8 cellular contexts compared by ENCODE assay signal in the genomic region with DNA sequence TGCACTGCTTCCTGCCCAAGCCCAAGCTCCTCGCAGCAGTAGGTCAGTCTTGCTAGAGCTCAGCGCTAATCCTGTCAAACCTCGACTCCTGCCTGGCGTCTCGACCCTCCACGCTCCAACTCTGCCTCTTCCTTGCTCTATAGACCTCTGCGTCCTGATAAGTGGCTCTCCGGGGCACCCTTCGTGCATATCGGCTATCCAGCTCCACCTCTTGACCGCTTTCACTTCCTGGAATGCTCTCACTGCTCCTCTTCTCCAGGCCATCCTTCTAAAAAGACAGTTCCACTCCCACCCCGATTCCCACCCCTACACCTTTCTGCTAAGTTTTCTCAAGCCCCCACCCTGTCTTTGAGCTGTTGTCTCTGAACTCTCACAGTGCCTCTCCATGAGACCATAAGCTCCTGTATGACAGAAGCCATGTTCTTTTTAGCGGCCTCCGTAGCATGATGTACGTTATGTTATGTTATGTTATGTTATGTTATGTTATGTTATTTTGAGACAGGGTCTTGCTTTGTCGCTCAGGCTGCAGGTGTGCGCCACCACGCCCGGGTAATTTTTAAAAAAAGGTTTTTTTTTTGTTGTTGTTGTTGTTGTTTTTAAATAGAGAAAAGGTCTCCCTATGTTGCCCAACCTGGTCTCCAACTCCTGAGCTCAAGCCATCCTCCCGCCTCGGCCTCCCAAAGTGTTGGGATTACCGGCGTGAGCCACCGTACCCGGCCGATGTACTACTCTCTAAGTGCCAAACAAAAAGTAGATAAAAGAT. TPM values are rescaled to one million over a fixed set of nuclear protein-coding genes. Genes with fewer than 3 reads are reported as not detected.
DNase-seq lines count a peak whose midpoint lies in the region; ATAC-seq and TF ChIP-seq lines count a peak whose summit lies in the region.

No MANE protein-coding gene starts in this region.

- CTCF ChIA-PET in activated CD8-positive, alpha-beta T cell treated with anti-CD3 and anti-CD28 coated beads for 36 hours (lab: Charles Lee): interaction anchor here (0.8 to 5.9 kb wide), 35 partner anchors 10 to 202 kb away, joined by 3 to 57 read pairs (median 10); a partner anchor contains a TSS

- H3K4me1 Mint-ChIP-seq in activated CD8-positive, alpha-beta T cell treated with anti-CD3 and anti-CD28 coated beads for 36 hours (ENCODE audit: low read depth): peaks cover 37% of the 10 kb centered on the region

- H3K36me3 ChIP-seq in Loucy (ENCODE audit: insufficient read depth, low read length): no peaks in the 10 kb centered on the region
- H3K36me3 ChIP-seq in heart left ventricle: peaks cover 0 to 28% (median 13%) of the 10 kb centered on the region in 9 donors
- peaks cover 0 to 24% of the 10 kb centered on the region in 2 donors for H3K36me3 ChIP-seq in psoas muscle (ENCODE audit: insufficient read depth in 1 of 2, low read depth in 1 of 2)

- H4K20me1 ChIP-seq in Loucy (ENCODE audit: insufficient read depth, low read length, poor library complexity, severe bottlenecking): peaks cover 14% of the 10 kb centered on the region

- H3K9me2 ChIP-seq in Loucy (replicated peaks; ENCODE audit: low read depth, low read length): no peaks in the 10 kb centered on the region

- TF ChIP-seq CTCF in Loucy (conservative IDR thresholded peaks at IDR 0.05; ENCODE audit: low read length) (no peak), heart left ventricle (IDR thresholded peaks at IDR 0.05) (no peak), psoas muscle (IDR thresholded peaks at IDR 0.05) (no peak)
- no peak for TF ChIP-seq CTCF in activated CD8-positive, alpha-beta T cell treated with anti-CD3 and anti-CD28 coated beads for 36 hours (IDR thresholded peaks at IDR 0.05)

- H3K9ac ChIP-seq in Loucy (ENCODE audit: low read depth, low read length, poor library complexity, severe bottlenecking): peak overlapping the region; percentile 79

- H3K4me3 Mint-ChIP-seq in activated CD8-positive, alpha-beta T cell treated with anti-CD3 and anti-CD28 coated beads for 36 hours: peak overlapping the region; percentile 95

- 17 to 21% (median 18%) methylated on average over 26 of the region's 26 CpGs for WGBS in heart left ventricle, 4 donors
- WGBS in psoas muscle, 3 donors: 18 to 22% (median 19%) methylated on average over 26 of the region's 26 CpGs

- H3K36me3 Mint-ChIP-seq in activated CD8-positive, alpha-beta T cell treated with anti-CD3 and anti-CD28 coated beads for 36 hours (ENCODE audit: low read depth): peaks cover 12% of the 10 kb centered on the region

- H3K27ac ChIP-seq in heart left ventricle: peak overlapping the region; percentile 87 to 98 (median 94)
- peak overlapping the region; percentile 96 for H3K27ac ChIP-seq in psoas muscle

- POLR2A ChIA-PET in activated CD8-positive, alpha-beta T cell treated with anti-CD3 and anti-CD28 coated beads for 36 hours (lab: Charles Lee): interaction anchor here (0.6 to 3.4 kb wide), 19 partner anchors 8 to 300 kb away, joined by 3 to 26 read pairs (median 4); a partner anchor contains a TSS

- H3K79me2 ChIP-seq in Loucy (ENCODE audit: insufficient read depth, low read length): peaks cover 52% of the 10 kb centered on the region

- no peak for ATAC-seq in activated CD8-positive, alpha-beta T cell treated with anti-CD3 and anti-CD28 coated beads for 36 hours
- ATAC-seq in heart left ventricle (peak in 3 of 4 donors; percentile 2 to 3 (median 2)), psoas muscle (peak in 2 of 4 donors; percentile 0 to 8), GM19035 (IDR thresholded peaks at IDR 0.05; ENCODE audit: unreplicated experiment) (no peak)

- no peak for TF ChIP-seq POLR2A in heart left ventricle (IDR thresholded peaks at IDR 0.05)

- H3F3A ChIP-seq in Loucy (ENCODE audit: low read depth): no peaks in the 10 kb centered on the region

- H3K4me1 ChIP-seq in Loucy (ENCODE audit: insufficient read depth, low read length, poor library complexity, severe bottlenecking) (peaks cover 31% of the 10 kb centered on the region), heart left ventricle (peaks cover 0 to 70% (median 52%) of the 10 kb centered on the region in 12 donors), psoas muscle (peaks cover 74% of the 10 kb centered on the region)

- no peaks in the 10 kb centered on the region for H3K9me3 Mint-ChIP-seq in activated CD8-positive, alpha-beta T cell treated with anti-CD3 and anti-CD28 coated beads for 36 hours

- no peaks in the 10 kb centered on the region for H3K27me3 Mint-ChIP-seq in activated CD8-positive, alpha-beta T cell treated with anti-CD3 and anti-CD28 coated beads for 36 hours

- DNase-seq in NCI-H2227 (lab: John Stamatoyannopoulos, UW; ENCODE audit: unreplicated experiment): peak; percentile 55
- no peak for DNase-seq in NCI-H2227 treated with DMSO at 0.1 percent for 48 hours (lab: John Stamatoyannopoulos, UW)
- no peak for DNase-seq in activated CD8-positive, alpha-beta T cell treated with anti-CD3 and anti-CD28 coated beads for 36 hours
- DNase-seq in heart left ventricle: no peak
- no peak for DNase-seq in psoas muscle
- DNase-seq in stimulated activated CD4-positive, alpha-beta T cell treated with anti-CD3 and anti-CD28 coated beads, Interleukin-15, amount 100 ng/mL, for 24 hours: no peak

- peak overlapping the region; percentile 62 for H2AFZ ChIP-seq in Loucy (ENCODE audit: low read length)

- peak overlapping the region; percentile 89 for H3K4me3 ChIP-seq in Loucy (ENCODE audit: low read length, poor library complexity, severe bottlenecking)
- H3K4me3 ChIP-seq in heart left ventricle: peak overlapping the region; percentile 66 to 99 (median 89)
- peak overlapping the region; percentile 87 for H3K4me3 ChIP-seq in psoas muscle

- H3K4me2 ChIP-seq in Loucy (ENCODE audit: low read depth, low read length, poor library complexity, severe bottlenecking): peak overlapping the region; percentile 78

- intact Hi-C loops in activated CD8-positive, alpha-beta T cell treated with anti-CD3 and anti-CD28 coated beads for 36 hours (cut with micrococcal nuclease): loop anchor here (10.0 kb wide), 1 partner anchor 202 kb away; no protein-coding TSS in a partner anchor
- intact Hi-C loops in heart left ventricle (cut with DNase I): loop anchor here in 4 of 10 donors (2.0 to 10.0 kb wide), 3 partner anchors 52 to 62 kb away; a partner anchor contains a TSS
- intact Hi-C loops in psoas muscle (cut with DNase I): loop anchor here (1.0 to 2.0 kb wide), 2 partner anchors 54 to 55 kb away; a partner anchor contains a TSS

- no peaks in the 10 kb centered on the region for H3K27me3 ChIP-seq in Loucy (ENCODE audit: insufficient read depth, low read length, poor library complexity, severe bottlenecking)
- H3K27me3 ChIP-seq in heart left ventricle: no peaks in the 10 kb centered on the region
- H3K27me3 ChIP-seq in psoas muscle (ENCODE audit: insufficient read depth in 3 of 3, low read length in 2 of 3): no peaks in the 10 kb centered on the region

- H3K9me3 ChIP-seq in Loucy (ENCODE audit: insufficient read depth, low read depth, low read length) (no peaks in the 10 kb centered on the region), heart left ventricle (no peaks in the 10 kb centered on the region), psoas muscle (no peaks in the 10 kb centered on the region)

- H3K27ac Mint-ChIP-seq in activated CD8-positive, alpha-beta T cell treated with anti-CD3 and anti-CD28 coated beads for 36 hours: peak overlapping the region; percentile 94

RNA-seq across cellular contexts. Expression of a gene that starts 0.6 kb away (rescaled TPM):
- 10 to 100 TPM; 43.1 to 51.0 TPM for total RNA-seq in activated CD8-positive, alpha-beta T cell treated with anti-CD3 and anti-CD28 coated beads for 36 hours
- total RNA-seq in heart left ventricle (100 to 1,000 TPM; 134 to 217 (median 154) TPM), psoas muscle (100 to 1,000 TPM; 101 to 141 (median 115) TPM)
- polyA plus RNA-seq in heart left ventricle (100 to 1,000 TPM; 172 to 178 TPM), psoas muscle (100 to 1,000 TPM; 132 to 173 (median 132) TPM)

RNA-seq across cellular contexts. Expression of a gene that starts 8.8 kb away (rescaled TPM):
- total RNA-seq in activated CD8-positive, alpha-beta T cell treated with anti-CD3 and anti-CD28 coated beads for 36 hours: under 1 TPM; 0.16 to 0.20 TPM
- total RNA-seq in heart left ventricle (10 to 100 TPM in 4 of 9 donors, 1 to 10 TPM in 5; 7.4 to 75.8 (median 9.7) TPM), psoas muscle (100 to 1,000 TPM in 3 of 4 donors, 10 to 100 TPM in 1; 92.0 to 221 (median 148) TPM)
- polyA plus RNA-seq in heart left ventricle (10 to 100 TPM in 1 of 2 donors, 1 to 10 TPM in 1; 10.0 to 18.1 TPM), psoas muscle (100 to 1,000 TPM in 1 of 3 donors, 10 to 100 TPM in 2; 17.4 to 120 (median 66.0) TPM)

RNA-seq across cellular contexts. Expression of a gene that starts 27.5 kb away (rescaled TPM):
- 10 to 100 TPM; 47.3 to 55.1 TPM for total RNA-seq in activated CD8-positive, alpha-beta T cell treated with anti-CD3 and anti-CD28 coated beads for 36 hours
- total RNA-seq in heart left ventricle (10 to 100 TPM; 13.6 to 35.7 (median 22.0) TPM), psoas muscle (10 to 100 TPM; 14.2 to 21.1 (median 17.9) TPM)
- polyA plus RNA-seq in heart left ventricle (10 to 100 TPM in 1 of 2 donors, 1 to 10 TPM in 1; 8.5 to 19.3 TPM), psoas muscle (10 to 100 TPM; 11.7 to 20.4 (median 12.3) TPM)

RNA-seq across cellular contexts. Expression of a gene that starts 54.5 kb away (rescaled TPM):
- 10 to 100 TPM; 33.9 to 39.5 TPM for total RNA-seq in activated CD8-positive, alpha-beta T cell treated with anti-CD3 and anti-CD28 coated beads for 36 hours
- total RNA-seq in heart left ventricle (10 to 100 TPM in 4 of 9 donors, 1 to 10 TPM in 5; 6.8 to 28.4 (median 9.3) TPM), psoas muscle (10 to 100 TPM in 1 of 4 donors, 1 to 10 TPM in 3; 5.2 to 10.7 (median 6.6) TPM)
- polyA plus RNA-seq in heart left ventricle (10 to 100 TPM; 12.6 to 21.6 TPM), psoas muscle (1 to 10 TPM; 7.2 to 8.2 (median 7.5) TPM)

RNA-seq across cellular contexts. Expression of a gene that starts 55.2 kb away (rescaled TPM):
- 10 to 100 TPM; 14.3 to 17.3 TPM for total RNA-seq in activated CD8-positive, alpha-beta T cell treated with anti-CD3 and anti-CD28 coated beads for 36 hours
- total RNA-seq in heart left ventricle: 1 to 10 TPM in 4 of 9 donors, under 1 TPM in 5; 0.31 to 1.8 (median 0.87) TPM
- under 1 TPM; 0.38 to 0.71 TPM for polyA plus RNA-seq in heart left ventricle
- total RNA-seq in psoas muscle: under 1 TPM; 0.32 to 0.82 (median 0.60) TPM
- under 1 TPM; 0.20 to 0.29 (median 0.25) TPM for polyA plus RNA-seq in psoas muscle

Comparison
In these comparisons a context has a peak if more than half of its experiments do, and no peak if none do; other contexts are left out.
1. ATAC-seq: peak in heart left ventricle (3 of 4); none in activated CD8-positive, alpha-beta T cell treated with anti-CD3 and anti-CD28 coated beads for 36 hours (single experiment) and GM19035 (single experiment).
2. RNA of a gene that starts 8.8 kb away (total RNA-seq): 92.0 to 221 TPM in psoas muscle and 7.4 to 75.8 TPM in heart left ventricle; 0.16 to 0.20 TPM in activated CD8-positive, alpha-beta T cell treated with anti-CD3 and anti-CD28 coated beads for 36 hours; every median in the first group is over 4 times any median in the second.
3. Peak in every context shown above with its lines, with median percentiles within 50 percentile points of each other: H3K4me3 ChIP-seq.